13 cellular contexts compared by ENCODE assay signal in genomic region chr2:69067026-69067630, GRCh38. TPM values are rescaled to one million over a fixed set of nuclear protein-coding genes. Genes with fewer than 3 reads are reported as not detected.
"Had no signal": no experiment of that assay in that cellular context is flagged by ENCODE, and none has a peak within 500 bp of the region (broad histone marks: within the 10 kb centered on the region; RNA-seq: fewer than 3 reads in every experiment).

No MANE protein-coding gene starts in this region.

- H3K9me3 ChIP-seq: tibial nerve had no signal

- H3K4me3 ChIP-seq: skin epidermis, tibial nerve had no signal

- DNase-seq: activated CD4-positive, alpha-beta T cell treated with anti-CD3 and anti-CD28 coated beads, Interleukin-2, amount 50 U/mL, for 1 hour; activated naive CD4-positive, alpha-beta T cell treated with anti-CD3 and anti-CD28 coated beads, Interleukin-2, amount 50 U/mL, for 16 hours; activated T-cell treated with anti-CD3 and anti-CD28 coated beads for 4 hours; cortex of kidney; effector CD8-positive, alpha-beta T cell; immature natural killer cell; mesenchymal stem cell had no signal

- ATAC-seq: left lobe of liver; stimulated activated effector memory CD8-positive, alpha-beta T cell treated with anti-CD3 and anti-CD28 coated beads, Interleukin-12 subunit alpha, Interleukin-12 subunit beta, amount 100 ng/mL, for 72 hours had no signal

- H3K27me3 ChIP-seq: tibial nerve had no signal

- H3K36me3 ChIP-seq: tibial nerve had no signal

RNA-seq across cellular contexts. Expression of gene ANTXR1, which starts 54.1 kb away (rescaled TPM):
- total RNA-seq: activated T-helper 2 cell treated with anti-CD3 and anti-CD28 coated beads, Interferon-gamma antibody, Interleukin-2, Interleukin-4, amounts not matched to agents 10 μg/mL and 5 μg/mL and 100 μg/mL, durations not matched to agents 14 hours and 24 hours and 36 hours; T-helper 2 cell treated with Interferon-gamma antibody and Interleukin-4, amounts not matched to agents 100 ng/mL and 5 ng/mL, for 36 hours had no signal
- polyA plus RNA-seq: immature natural killer cell had no signal
